ENCODE assay signal across 28 cellular contexts in genomic region chr12:103288016-103288415, GRCh38.
"Had no signal": no experiment of that assay in that cellular context is flagged by ENCODE, and none has a peak within 500 bp of the region (broad histone marks: within the 10 kb centered on the region; RNA-seq: fewer than 3 reads in every experiment).

No MANE protein-coding gene starts in this region.

- FAIRE-seq: colon, endometrium, islet of Langerhans, keratinocyte had no signal

- H3K9me3 ChIP-seq: esophagus squamous epithelium, gastrocnemius medialis, mucosa of descending colon had no signal

- DNase-seq: dermis blood vessel endothelial cell; effector CD8-positive, alpha-beta T cell; effector memory CD8-positive, alpha-beta T cell; endodermal cell; erythroblast; esophagus squamous epithelium; foreskin fibroblast; foreskin melanocyte; gastrocnemius medialis; glutamatergic neuron; head of caudate nucleus; heart right ventricle; hippocampal formation; left cardiac atrium; left lung; left ventricle myocardium superior; lower lobe of right lung; mesenchymal stem cell; mucosa of descending colon; naive B cell had no signal

- ATAC-seq: effector memory CD8-positive, alpha-beta T cell; esophagus mucosa; gastrocnemius medialis; heart right ventricle; left cardiac atrium; left lung; left ventricle myocardium superior; lower lobe of right lung; mucosa of descending colon had no signal

- H3K27ac Mint-ChIP-seq: effector memory CD8-positive, alpha-beta T cell; endodermal cell; mesothelial cell of epicardium had no signal

- H3K27me3 ChIP-seq: esophagus squamous epithelium, gastrocnemius medialis, left lung had no signal

- H3K4me1 ChIP-seq: esophagus squamous epithelium, gastrocnemius medialis, heart right ventricle, left lung, lower lobe of right lung had no signal

- H3K27ac ChIP-seq: coronary artery, epithelial cell of prostate, esophagus squamous epithelium, gastrocnemius medialis, heart right ventricle, left lung, lower lobe of right lung had no signal

- H3K4me3 Mint-ChIP-seq: effector memory CD8-positive, alpha-beta T cell; endodermal cell; mesothelial cell of epicardium; naive B cell had no signal

- H3K27me3 Mint-ChIP-seq: effector memory CD8-positive, alpha-beta T cell; naive B cell had no signal

- H3K4me1 Mint-ChIP-seq: endodermal cell, mesothelial cell of epicardium had no signal

- H3K36me3 Mint-ChIP-seq: mesothelial cell of epicardium had no signal

- H3K36me3 ChIP-seq: esophagus squamous epithelium, gastrocnemius medialis, heart right ventricle, left lung, lower lobe of right lung had no signal

- H3K4me3 ChIP-seq: coronary artery, esophagus squamous epithelium, gastrocnemius medialis, heart right ventricle, left lung, lower lobe of right lung, mucosa of descending colon had no signal
